In the genomic region with DNA sequence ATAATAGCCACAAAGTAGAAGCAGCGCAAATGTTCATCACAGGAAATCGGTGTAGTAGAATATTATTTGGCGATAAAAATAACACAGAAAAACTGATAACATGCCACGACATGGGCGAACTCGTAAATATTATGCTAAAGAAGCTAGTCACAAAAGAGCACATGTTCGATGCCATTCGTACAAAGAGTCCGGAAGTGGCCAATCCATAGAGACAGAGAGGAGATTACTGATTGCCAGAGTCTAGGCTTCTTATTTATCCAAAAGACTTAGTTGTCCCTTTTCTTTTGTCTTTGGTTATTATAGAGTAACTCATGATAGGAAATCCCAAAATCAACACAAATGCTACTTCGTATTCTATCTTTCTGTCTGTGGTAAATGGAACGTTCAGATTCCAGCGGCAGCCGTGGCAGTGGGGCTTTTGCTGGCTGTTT, we compare ENCODE assay signal across 13 cellular contexts. TPM values are rescaled to one million over a fixed set of nuclear protein-coding genes. Genes with fewer than 3 reads are reported as not detected.
DNase-seq lines count a peak whose midpoint lies in the region; ATAC-seq and TF ChIP-seq lines count a peak whose summit lies in the region.
"Had no signal": no experiment of that assay in that cellular context is flagged by ENCODE, and none has a peak within 500 bp of the region (broad histone marks: within the 10 kb centered on the region; RNA-seq: fewer than 3 reads in every experiment).

No MANE protein-coding gene starts in this region.

- peak overlapping the region; percentile 34 to 79 for H3K4me3 Mint-ChIP-seq in activated T-cell treated with anti-CD3 and anti-CD28 coated beads, Interleukin-2, amount 50 U/mL, for 72 hours
- H3K4me3 Mint-ChIP-seq in effector memory CD8-positive, alpha-beta T cell = peak overlapping the region; percentile 82 to 90
- H3K4me3 Mint-ChIP-seq: nephron had no signal

- no peak overlapping the region for H3K4me3 ChIP-seq in WERI-Rb-1 (ENCODE audit: low read depth, low read length)
- H3K4me3 ChIP-seq: right atrium auricular region, SJCRH30, tibial artery had no signal

- no peak for ATAC-seq in activated T-cell treated with anti-CD3 and anti-CD28 coated beads, Interleukin-2, amount 50 U/mL, for 72 hours (replicated peaks in 1 of 2)
- ATAC-seq in effector memory CD8-positive, alpha-beta T cell (replicated peaks) = no peak
- no peak for ATAC-seq in HG03025 (IDR thresholded peaks at IDR 0.05; ENCODE audit: low FRiP score, unreplicated experiment)

- H3K27me3 Mint-ChIP-seq in activated T-cell treated with anti-CD3 and anti-CD28 coated beads, Interleukin-2, amount 50 U/mL, for 72 hours (ENCODE audit: low read depth) = no peaks in the 10 kb centered on the region
- no peaks in the 10 kb centered on the region for H3K27me3 Mint-ChIP-seq in effector memory CD8-positive, alpha-beta T cell

- no peak for DNase-seq in activated T-cell treated with anti-CD3 and anti-CD28 coated beads, Interleukin-2, amount 50 U/mL, for 72 hours
- DNase-seq in activated T-cell treated with anti-CD3 and anti-CD28 coated beads, Interleukin-2, amount 50 U/mL, for 1 hour = no peak
- DNase-seq in WERI-Rb-1 (no peak), retina (peak; percentile 21), activated gamma-delta T cell (lab: John Stamatoyannopoulos, UW) (no peak), COR-L47 (lab: John Stamatoyannopoulos, UW) (no peak)
- no peak for DNase-seq in effector memory CD8-positive, alpha-beta T cell
- DNase-seq: GF-D8 had no signal

- peak overlapping the region; percentile 48 for H3K27ac ChIP-seq in WERI-Rb-1
- H3K27ac ChIP-seq: right atrium auricular region, SJCRH30, tibial artery had no signal

- H3K9me3 Mint-ChIP-seq in activated T-cell treated with anti-CD3 and anti-CD28 coated beads, Interleukin-2, amount 50 U/mL, for 72 hours = peaks cover 4 to 6% of the 10 kb centered on the region in 2 donors
- H3K9me3 Mint-ChIP-seq in effector memory CD8-positive, alpha-beta T cell = peaks cover 0 to 3% of the 10 kb centered on the region in 2 donors

- peaks cover 2% of the 10 kb centered on the region for H3K9me3 ChIP-seq in WERI-Rb-1 (ENCODE audit: severe bottlenecking)
- H3K9me3 ChIP-seq: right atrium auricular region, tibial artery had no signal

- no peaks in the 10 kb centered on the region for H3K27me3 ChIP-seq in WERI-Rb-1 (ENCODE audit: insufficient read depth, low read depth, severe bottlenecking)
- H3K27me3 ChIP-seq: right atrium auricular region, SJCRH30, tibial artery had no signal

- peaks cover 22 to 41% of the 10 kb centered on the region in 2 donors for H3K36me3 Mint-ChIP-seq in activated T-cell treated with anti-CD3 and anti-CD28 coated beads, Interleukin-2, amount 50 U/mL, for 72 hours (ENCODE audit: insufficient read depth in 2 of 2)
- H3K36me3 Mint-ChIP-seq in effector memory CD8-positive, alpha-beta T cell (ENCODE audit: insufficient read depth) = peaks cover 76% of the 10 kb centered on the region

- TF ChIP-seq CTCF in WERI-Rb-1 (IDR thresholded peaks at IDR 0.05; ENCODE audit: low read depth, low read length) = no peak

- H3K36me3 ChIP-seq in WERI-Rb-1 = peaks cover 61% of the 10 kb centered on the region

- peaks cover 72% of the 10 kb centered on the region for H3K4me1 Mint-ChIP-seq in activated T-cell treated with anti-CD3 and anti-CD28 coated beads, Interleukin-2, amount 50 U/mL, for 72 hours (ENCODE audit: low read depth)
- peaks cover 66 to 71% of the 10 kb centered on the region in 2 donors for H3K4me1 Mint-ChIP-seq in effector memory CD8-positive, alpha-beta T cell (ENCODE audit: low read depth in 2 of 2)

- H3K27ac Mint-ChIP-seq in activated T-cell treated with anti-CD3 and anti-CD28 coated beads, Interleukin-2, amount 50 U/mL, for 72 hours = peak overlapping the region; percentile 54
- H3K27ac Mint-ChIP-seq in effector memory CD8-positive, alpha-beta T cell = peak overlapping the region; percentile 82 to 96

RNA-seq across cellular contexts. Expression of gene MED15, which starts 56.5 kb away (rescaled TPM):
- 100 to 1,000 TPM; 106 to 113 TPM for total RNA-seq in activated T-cell treated with anti-CD3 and anti-CD28 coated beads, Interleukin-2, amount 50 U/mL, for 72 hours
